ENCODE assay signal across 11 cellular contexts in genomic region chr3:43194490-43195115, GRCh38.
DNase-seq lines count a peak whose midpoint lies in the region; ATAC-seq and TF ChIP-seq lines count a peak whose summit lies in the region.
"Had no signal": no experiment of that assay in that cellular context is flagged by ENCODE, and none has a peak within 500 bp of the region (broad histone marks: within the 10 kb centered on the region; RNA-seq: fewer than 3 reads in every experiment).

No MANE protein-coding gene starts in this region.

- peak overlapping the region; percentile 32 for H2AFZ ChIP-seq in fibroblast of lung (ENCODE audit: low read length)

- peaks cover 77% of the 10 kb centered on the region for H3K4me1 Mint-ChIP-seq in activated CD4-positive, alpha-beta T cell treated with anti-CD3 and anti-CD28 coated beads for 36 hours
- H3K4me1 Mint-ChIP-seq: memory B cell had no signal

- no peaks in the 10 kb centered on the region for H3K36me3 ChIP-seq in fibroblast of lung (ENCODE audit: control insufficient read depth, insufficient read depth, low read length)

- H3K4me2 ChIP-seq in fibroblast of lung (ENCODE audit: extremely low read depth, insufficient read depth, low read length) = no peak overlapping the region

- H3K4me1 ChIP-seq in fibroblast of lung (ENCODE audit: control insufficient read depth, extremely low read depth, insufficient read depth, low read length) = peaks cover 2% of the 10 kb centered on the region

- intact Hi-C loops in activated CD4-positive, alpha-beta T cell treated with anti-CD3 and anti-CD28 coated beads for 36 hours (cut with DNase I, micrococcal nuclease) = no loop called here

- peak overlapping the region; percentile 90 for H3K27ac Mint-ChIP-seq in activated CD4-positive, alpha-beta T cell treated with anti-CD3 and anti-CD28 coated beads for 36 hours
- H3K27ac Mint-ChIP-seq: memory B cell had no signal

- H3K27ac ChIP-seq in fibroblast of lung (ENCODE audit: insufficient read depth, low read length) = no peak overlapping the region

- H3K9me3 Mint-ChIP-seq in activated CD4-positive, alpha-beta T cell treated with anti-CD3 and anti-CD28 coated beads for 36 hours (ENCODE audit: low read depth) = no peaks in the 10 kb centered on the region

- H3K27me3 ChIP-seq in fibroblast of lung (ENCODE audit: control insufficient read depth, insufficient read depth, low read length) = no peaks in the 10 kb centered on the region

- no peak for TF ChIP-seq CTCF in fibroblast of lung (conservative IDR thresholded peaks at IDR 0.05 in 1 of 2, IDR thresholded peaks at IDR 0.05 in 1 of 2; ENCODE audit: low read depth in 1 of 2, low read length in 2 of 2)

- POLR2A ChIA-PET in activated CD4-positive, alpha-beta T cell treated with anti-CD3 and anti-CD28 coated beads for 36 hours (lab: Charles Lee) = no interaction called here

- no peaks in the 10 kb centered on the region for H3K27me3 Mint-ChIP-seq in activated CD4-positive, alpha-beta T cell treated with anti-CD3 and anti-CD28 coated beads for 36 hours

- no peak overlapping the region for H3K4me3 ChIP-seq in fibroblast of lung (replicated peaks in 1 of 4; ENCODE audit: control extremely low read depth in 1 of 4, insufficient read depth in 1 of 4, low read depth in 3 of 4, low read length in 4 of 4)

- no peaks in the 10 kb centered on the region for H3K36me3 Mint-ChIP-seq in activated CD4-positive, alpha-beta T cell treated with anti-CD3 and anti-CD28 coated beads for 36 hours (ENCODE audit: low read depth)
- H3K36me3 Mint-ChIP-seq: memory B cell had no signal

- H3K9me3 ChIP-seq in fibroblast of lung (ENCODE audit: control insufficient read depth, insufficient read depth, low read depth, low read length) = no peaks in the 10 kb centered on the region

- no peak overlapping the region for H3K9ac ChIP-seq in fibroblast of lung (ENCODE audit: insufficient read depth, low read length)

- H3K79me2 ChIP-seq in fibroblast of lung (ENCODE audit: control insufficient read depth, insufficient read depth, low read length) = no peaks in the 10 kb centered on the region

- H4K20me1 ChIP-seq in fibroblast of lung (ENCODE audit: control insufficient read depth, extremely low read depth, insufficient read depth, low read length) = no peaks in the 10 kb centered on the region

- peak overlapping the region; percentile 20 for H3K4me3 Mint-ChIP-seq in activated CD4-positive, alpha-beta T cell treated with anti-CD3 and anti-CD28 coated beads for 36 hours
- H3K4me3 Mint-ChIP-seq: memory B cell had no signal

- CTCF ChIA-PET in activated CD4-positive, alpha-beta T cell treated with anti-CD3 and anti-CD28 coated beads for 36 hours (lab: Charles Lee) = interaction anchor here (0.6 kb wide), 1 partner anchor 684 kb away, joined by 3 read pairs; no protein-coding TSS in a partner anchor

- DNase-seq in activated CD4-positive, alpha-beta T cell treated with anti-CD3 and anti-CD28 coated beads for 36 hours = peak; percentile 52
- DNase-seq in activated CD4-positive, alpha-beta T cell treated with anti-CD3 and anti-CD28 coated beads for 1 hour = no peak
- peak; percentile 28 for DNase-seq in activated CD8-positive, alpha-beta memory T cell treated with anti-CD3 and anti-CD28 coated beads, Interleukin-2, amount 50 U/mL, for 4 hours
- no peak for DNase-seq in fibroblast of lung (ENCODE audit: low read depth in 2 of 2)
- peak in 2 of 3 donors; percentile 13 to 16 for DNase-seq in stimulated activated CD4-positive, alpha-beta T cell treated with anti-CD3 and anti-CD28 coated beads, TNF-alpha, amount 100 ng/mL, for 1 hour (ENCODE audit: low read depth in 3 of 3, low spot score in 1 of 3)
- no peak for DNase-seq in SKM-1 (lab: John Stamatoyannopoulos, UW; ENCODE audit: unreplicated experiment)
- DNase-seq: DND-41, NCI-H1436 treated with DMSO at 0.1 percent for 48 hours had no signal

- peak; percentile 94 for ATAC-seq in activated CD4-positive, alpha-beta T cell treated with anti-CD3 and anti-CD28 coated beads for 36 hours
- ATAC-seq in GM21526 (IDR thresholded peaks at IDR 0.05; ENCODE audit: low FRiP score, unreplicated experiment) = no peak
- no peak for ATAC-seq in HG03442 (IDR thresholded peaks at IDR 0.05; ENCODE audit: unreplicated experiment)

Comparison
In these comparisons a context has a peak if more than half of its experiments do, and no peak if none do; other contexts are left out.
1. DNase-seq: peak in activated CD4-positive, alpha-beta T cell treated with anti-CD3 and anti-CD28 coated beads for 36 hours (single experiment), activated CD8-positive, alpha-beta memory T cell treated with anti-CD3 and anti-CD28 coated beads, Interleukin-2, amount 50 U/mL, for 4 hours (single experiment) and stimulated activated CD4-positive, alpha-beta T cell treated with anti-CD3 and anti-CD28 coated beads, TNF-alpha, amount 100 ng/mL, for 1 hour (2 of 3); none in activated CD4-positive, alpha-beta T cell treated with anti-CD3 and anti-CD28 coated beads for 1 hour (single experiment), fibroblast of lung (0 of 2) and SKM-1 (single experiment).